ENCODE assay signal across 11 cellular contexts in the genomic region with DNA sequence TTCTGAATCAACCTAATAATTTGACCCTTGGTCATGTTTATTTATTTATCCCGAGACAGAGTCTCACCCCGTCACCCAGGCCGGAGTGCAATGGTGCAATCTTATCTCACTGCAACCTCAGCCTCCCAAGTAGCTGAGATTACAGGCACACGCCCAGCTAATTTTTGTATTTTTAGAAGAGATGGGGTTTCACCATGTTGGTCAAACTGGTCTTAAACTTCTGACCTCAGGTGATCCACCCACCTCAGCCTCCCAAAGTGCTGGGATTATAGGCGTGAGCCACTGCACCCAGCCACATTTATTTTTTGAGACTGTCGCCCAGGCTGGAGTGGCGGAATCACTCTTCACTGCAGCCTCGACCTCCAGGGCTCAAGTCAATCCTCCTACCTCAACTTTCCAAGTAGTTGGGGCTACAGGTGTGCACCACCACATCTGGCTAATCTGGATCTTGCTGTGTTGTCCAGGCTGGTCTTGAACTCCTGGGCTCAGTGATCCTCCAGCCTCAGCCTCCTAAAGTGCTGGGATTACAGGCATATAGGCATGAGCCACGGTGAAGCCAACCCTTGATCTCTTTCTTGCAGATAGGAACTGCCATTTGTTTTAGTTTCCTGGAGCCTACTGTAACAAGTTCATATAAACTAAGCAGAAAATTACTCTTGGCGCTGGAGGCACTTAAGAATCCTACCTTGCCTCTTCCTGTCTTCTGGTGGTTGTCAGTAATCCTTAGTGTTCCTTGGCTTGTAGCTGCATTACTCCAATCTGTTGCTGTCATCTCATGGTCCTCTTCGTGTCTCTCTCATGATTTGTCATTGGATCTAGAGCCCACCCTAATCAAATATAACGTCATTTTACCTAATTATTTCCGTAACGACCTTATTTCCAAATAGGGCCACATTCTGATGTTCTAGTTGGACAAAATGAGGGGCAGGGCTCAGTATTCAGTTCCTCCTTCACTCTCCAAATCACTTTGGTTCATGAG. TPM values are rescaled to one million over a fixed set of nuclear protein-coding genes. Genes with fewer than 3 reads are reported as not detected.
A peak's percentile ranks its signal among the peaks of the same experiment; 100 is the strongest.
DNase-seq lines count a peak whose midpoint lies in the region; TF ChIP-seq lines count a peak whose summit lies in the region.
"Had no signal": no experiment of that assay in that cellular context is flagged by ENCODE, and none has a peak within 500 bp of the region (broad histone marks: within the 10 kb centered on the region; RNA-seq: fewer than 3 reads in every experiment).

No MANE protein-coding gene starts in this region.

- peak overlapping the region; percentile 42 for H3K4me3 Mint-ChIP-seq in endothelial cell (ENCODE audit: unreplicated experiment)

- DNase-seq in NCI-H82 (lab: John Stamatoyannopoulos, UW) = peak; percentile 28
- no peak for DNase-seq in NCI-H82 treated with DMSO at 0.1 percent for 48 hours (lab: John Stamatoyannopoulos, UW; ENCODE audit: unreplicated experiment)
- no peak for DNase-seq in RWPE1 (ENCODE audit: low spot score)
- DNase-seq in endothelial cell (ENCODE audit: low spot score) = no peak
- DNase-seq in retinal pigment epithelial cell (ENCODE audit: low read depth) = no peak
- DNase-seq in NCI-H345 treated with DMSO at 0.1 percent for 48 hours (lab: John Stamatoyannopoulos, UW; ENCODE audit: unreplicated experiment) = no peak
- no peak for DNase-seq in NCI-H1048 (lab: John Stamatoyannopoulos, UW)
- no peak for DNase-seq in kidney tubule cell (ENCODE audit: low spot score)
- DNase-seq: cerebellar nuclear complex, NCI-H524, right cardiac atrium had no signal

- peaks cover 28% of the 10 kb centered on the region for H3K36me3 Mint-ChIP-seq in endothelial cell (ENCODE audit: low read depth, unreplicated experiment)

- peak overlapping the region; percentile 85 for H3K4me3 ChIP-seq in retinal pigment epithelial cell (ENCODE audit: low read length)

- H3K27ac Mint-ChIP-seq in endothelial cell (ENCODE audit: unreplicated experiment) = no peak overlapping the region

- H3K4me1 Mint-ChIP-seq in endothelial cell (ENCODE audit: unreplicated experiment) = peaks cover 56% of the 10 kb centered on the region

- CTCF ChIA-PET in RWPE1 (lab: Yijun Ruan, JAX) = no interaction called here

- H3K27me3 Mint-ChIP-seq in endothelial cell (ENCODE audit: unreplicated experiment) = peaks cover 18% of the 10 kb centered on the region

- peak overlapping the region; percentile 75 for H3K27ac ChIP-seq in RWPE1

- no peak for TF ChIP-seq CTCF in RWPE1 (conservative IDR thresholded peaks at IDR 0.05; ENCODE audit: low read depth)
- TF ChIP-seq CTCF in endothelial cell (IDR thresholded peaks at IDR 0.05; ENCODE audit: unreplicated experiment) = no peak
- TF ChIP-seq CTCF in retinal pigment epithelial cell (conservative IDR thresholded peaks at IDR 0.05; ENCODE audit: low read depth, low read length) = no peak

- H3K9me3 Mint-ChIP-seq in endothelial cell (ENCODE audit: unreplicated experiment) = no peaks in the 10 kb centered on the region

- POLR2A ChIA-PET in RWPE1 (lab: Yijun Ruan, JAX; ENCODE audit: low non-redundant PET) = no interaction called here

RNA-seq across cellular contexts. Expression of a gene that starts 2.3 kb away (rescaled TPM):
- total RNA-seq in endothelial cell (ENCODE audit: unreplicated experiment) = 2,251 TPM

RNA-seq across cellular contexts. Expression of a gene that starts 2.5 kb away (rescaled TPM):
- 41.8 TPM for total RNA-seq in endothelial cell (ENCODE audit: unreplicated experiment)

RNA-seq across cellular contexts. Expression of a gene that starts 2.7 kb away (rescaled TPM):
- 3.8 TPM for total RNA-seq in endothelial cell (ENCODE audit: unreplicated experiment)

RNA-seq across cellular contexts. Expression of a gene that starts 14.8 kb away (rescaled TPM):
- total RNA-seq in endothelial cell (ENCODE audit: unreplicated experiment) = 48.5 TPM

RNA-seq across cellular contexts. Expression of a gene that starts 15.2 kb away (rescaled TPM):
- total RNA-seq in endothelial cell (ENCODE audit: unreplicated experiment) = 33.3 TPM
